ENCODE assay signal across 13 cellular contexts in the genomic region with DNA sequence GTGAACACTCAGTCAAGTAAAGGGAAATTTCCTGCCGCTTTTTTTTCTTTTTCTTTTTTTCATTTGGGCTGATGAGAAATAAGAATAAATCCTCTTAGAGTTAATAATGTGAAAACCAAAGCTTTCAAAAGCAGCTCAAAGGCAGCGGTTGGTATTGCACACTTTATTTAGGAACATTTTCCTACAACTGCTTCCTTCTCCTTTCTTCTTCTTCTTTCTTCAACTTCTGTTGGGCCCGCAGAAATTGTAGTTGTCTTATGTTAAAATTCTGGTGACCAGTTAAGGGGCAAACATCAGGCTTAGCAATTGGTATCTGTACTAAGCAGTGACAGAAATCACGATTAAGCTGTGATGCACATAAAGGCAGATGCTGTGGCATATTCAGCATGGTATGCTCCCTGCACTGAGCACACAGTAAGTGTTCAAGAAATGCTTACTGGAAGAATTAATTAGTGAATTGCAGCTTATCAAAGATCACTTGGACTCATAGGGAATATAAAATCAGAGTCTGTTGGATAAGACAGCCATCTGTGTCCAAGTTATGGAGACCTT.
DNase-seq lines count a peak whose midpoint lies in the region; ATAC-seq and FAIRE-seq lines count a peak whose summit lies in the region.
"Had no signal": no experiment of that assay in that cellular context is flagged by ENCODE, and none has a peak within 500 bp of the region (broad histone marks: within the 10 kb centered on the region; RNA-seq: fewer than 3 reads in every experiment).

No MANE protein-coding gene starts in this region.

- DNase-seq in SIG-M5 treated with dmso at 0.1 percent for 504 hours (lab: John Stamatoyannopoulos, UW; ENCODE audit: unreplicated experiment) (peak; percentile 79), SIG-M5 (lab: John Stamatoyannopoulos, UW) (no peak), GM19239 (ENCODE audit: insufficient read length, low spot score) (no peak), T-helper 17 cell (no peak), midbrain (lab: John Stamatoyannopoulos, UW) (peak; percentile 23), NCI-H2227 (lab: John Stamatoyannopoulos, UW; ENCODE audit: unreplicated experiment) (no peak), putamen (ENCODE audit: low spot score) (no peak), NCI-H1105 (lab: John Stamatoyannopoulos, UW) (no peak)
- DNase-seq: lower lobe of right lung; stimulated activated CD8-positive, alpha-beta memory T cell treated with anti-CD3 and anti-CD28 coated beads, Interleukin-4, amount 100 ng/mL, for 48 hours; upper lobe of left lung had no signal

- no peak for ATAC-seq in T-helper 17 cell

- FAIRE-seq in GM19239 (lab: Jason Lieb, UNC) = peak; percentile 57
- FAIRE-seq: GM12892, pancreas had no signal

- H3K9me3 ChIP-seq in T-helper 17 cell (ENCODE audit: control insufficient read depth, low read length, poor library complexity, severe bottlenecking) = no peaks in the 10 kb centered on the region
- H3K9me3 ChIP-seq: lower lobe of right lung, pancreas, upper lobe of left lung had no signal

- peak overlapping the region; percentile 43 for H3K27ac Mint-ChIP-seq in T-helper 17 cell

- H3K4me1 Mint-ChIP-seq in T-helper 17 cell = peaks cover 23% of the 10 kb centered on the region

- no peak overlapping the region for H3K4me3 Mint-ChIP-seq in T-helper 17 cell

- peaks cover 4% of the 10 kb centered on the region for H3K36me3 Mint-ChIP-seq in T-helper 17 cell (ENCODE audit: low read depth)

- H3K27me3 Mint-ChIP-seq in T-helper 17 cell = no peaks in the 10 kb centered on the region

Comparison
In these comparisons a context has a peak if more than half of its experiments do, and no peak if none do; other contexts are left out.
1. DNase-seq: peak in SIG-M5 treated with dmso at 0.1 percent for 504 hours (single experiment) and midbrain (single experiment); none in SIG-M5 (single experiment), GM19239 (single experiment), T-helper 17 cell (0 of 3), NCI-H2227 (single experiment), putamen (single experiment) and NCI-H1105 (single experiment).